ENCODE assay signal across 14 cellular contexts in the genomic region with DNA sequence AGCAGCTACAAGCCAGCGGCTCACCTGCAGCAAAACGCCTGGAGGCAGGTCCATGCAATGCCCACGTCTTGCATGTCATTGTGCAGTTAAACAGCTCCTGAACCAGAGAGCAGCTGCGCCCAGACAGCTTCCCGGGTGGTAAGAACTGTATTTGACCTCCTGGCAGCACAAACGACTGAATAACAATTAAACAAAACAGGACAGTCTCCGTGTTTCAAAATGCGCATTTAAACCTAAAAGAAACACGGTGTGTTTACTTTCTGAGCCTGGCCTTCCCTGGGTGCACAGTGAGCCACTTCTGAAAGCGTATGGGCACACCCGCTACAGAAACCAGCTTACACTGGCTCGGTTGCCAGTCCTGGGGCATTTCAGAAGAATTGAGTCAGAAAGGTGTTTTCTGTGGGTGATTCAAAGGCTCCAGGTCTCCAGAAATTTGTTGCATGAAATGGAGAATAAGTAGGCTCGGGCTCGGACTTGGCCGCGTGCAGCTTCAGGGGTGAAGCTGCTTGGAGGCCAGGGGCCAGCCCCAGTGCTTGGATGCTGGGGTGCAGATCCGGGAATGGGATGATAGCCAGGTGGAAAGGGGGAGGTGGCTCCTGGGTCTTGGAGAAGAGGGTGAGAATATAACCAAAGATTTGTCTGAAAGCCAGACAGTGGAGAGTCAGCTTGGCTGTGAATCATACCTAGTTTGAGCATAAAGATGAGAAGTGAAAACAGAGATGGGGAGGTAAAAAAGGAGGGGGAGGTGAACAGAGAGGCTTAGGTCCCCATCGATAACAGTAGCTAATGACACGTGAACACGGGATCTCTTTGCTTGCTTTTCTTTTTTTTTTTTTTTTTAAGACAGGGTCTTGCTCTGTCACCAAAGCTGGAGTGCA. TPM values are rescaled to one million over a fixed set of nuclear protein-coding genes. Genes with fewer than 3 reads are reported as not detected.
DNase-seq lines count a peak whose midpoint lies in the region; ATAC-seq and TF ChIP-seq lines count a peak whose summit lies in the region.
"Had no signal": no experiment of that assay in that cellular context is flagged by ENCODE, and none has a peak within 500 bp of the region (broad histone marks: within the 10 kb centered on the region; RNA-seq: fewer than 3 reads in every experiment).

No MANE protein-coding gene starts in this region.

- H3K4me1 Mint-ChIP-seq in CD4-positive, alpha-beta memory T cell = peaks cover 0 to 4% (median under 1%) of the 10 kb centered on the region in 4 donors

- no peak for TF ChIP-seq CTCF in left lung (IDR thresholded peaks at IDR 0.05)

- no peak overlapping the region for H3K27ac Mint-ChIP-seq in CD4-positive, alpha-beta memory T cell
- H3K27ac Mint-ChIP-seq: T-helper 1 cell treated with Interleukin-12 subunit alpha and Interleukin-12 subunit beta and Interleukin-4 antibody, amounts not matched to agents 30 μg/mL and 1 μg/mL, for 36 hours had no signal

- CTCF ChIA-PET in CD4-positive, alpha-beta memory T cell (lab: Charles Lee; ENCODE audit: partially characterized antibody) = no interaction called here

- POLR2A ChIA-PET in CD4-positive, alpha-beta memory T cell (lab: Charles Lee; ENCODE audit: partially characterized antibody) = no interaction called here

- H3K9me3 ChIP-seq in left lung = no peaks in the 10 kb centered on the region
- H3K9me3 ChIP-seq in CD4-positive, alpha-beta memory T cell (ENCODE audit: control insufficient read depth in 1 of 2, low read length in 2 of 2) = no peaks in the 10 kb centered on the region
- H3K9me3 ChIP-seq: BE2C, psoas muscle had no signal

- intact Hi-C loops in left lung (cut with DNase I) = no loop called here
- intact Hi-C loops in CD4-positive, alpha-beta memory T cell (cut with micrococcal nuclease) = no loop called here

- no peak for ATAC-seq in left lung

- DNase-seq in DMS53 (lab: John Stamatoyannopoulos, UW) (peak; percentile 74), NCI-H1417 (lab: John Stamatoyannopoulos, UW) (peak in 2 of 3 experiments; percentile 86 to 97), RPMI8226 (peak; percentile 31), islet precursor cell (peak; percentile 81), left lung (no peak), NOMO-1 (lab: John Stamatoyannopoulos, UW; ENCODE audit: unreplicated experiment in 2 of 2) (no peak), NCI-H524 (lab: John Stamatoyannopoulos, UW) (no peak)
- no peak for DNase-seq in CD4-positive, alpha-beta memory T cell
- DNase-seq: BE2C; effector CD8-positive, alpha-beta T cell; NCI-H1694 treated with DMSO at 0.1 percent for 48 hours; stimulated activated CD4-positive, alpha-beta T cell treated with anti-CD3 and anti-CD28 coated beads, Interleukin-1b, Interleukin-23, amount 100 ng/mL, for 48 hours had no signal

- peaks cover 1 to 6% of the 10 kb centered on the region in 2 donors for H3K27me3 Mint-ChIP-seq in CD4-positive, alpha-beta memory T cell

- peaks cover 0 to 9% (median 2%) of the 10 kb centered on the region in 8 donors for H3K9me3 Mint-ChIP-seq in CD4-positive, alpha-beta memory T cell

- H3K36me3 ChIP-seq in left lung = no peaks in the 10 kb centered on the region
- no peaks in the 10 kb centered on the region for H3K36me3 ChIP-seq in CD4-positive, alpha-beta memory T cell (ENCODE audit: insufficient read depth, low read length)
- H3K36me3 ChIP-seq: BE2C had no signal

- no peak overlapping the region for H3K4me3 Mint-ChIP-seq in CD4-positive, alpha-beta memory T cell
- H3K4me3 Mint-ChIP-seq: T-helper 1 cell treated with Interleukin-12 subunit alpha and Interleukin-12 subunit beta and Interleukin-4 antibody, amounts not matched to agents 30 μg/mL and 1 μg/mL, for 36 hours had no signal

- H3K27me3 ChIP-seq in left lung = peaks cover 0 to 31% of the 10 kb centered on the region in 2 donors
- H3K27me3 ChIP-seq in CD4-positive, alpha-beta memory T cell (ENCODE audit: insufficient read depth, low read length) = no peaks in the 10 kb centered on the region

- H3K36me3 Mint-ChIP-seq in CD4-positive, alpha-beta memory T cell = no peaks in the 10 kb centered on the region

- no peaks in the 10 kb centered on the region for H3K4me1 ChIP-seq in left lung
- no peaks in the 10 kb centered on the region for H3K4me1 ChIP-seq in CD4-positive, alpha-beta memory T cell (ENCODE audit: insufficient read depth, low read length)
- H3K4me1 ChIP-seq: BE2C, psoas muscle had no signal

- no peak overlapping the region for H3K27ac ChIP-seq in left lung
- H3K27ac ChIP-seq in CD4-positive, alpha-beta memory T cell (ENCODE audit: low read depth, low read length) = no peak overlapping the region
- H3K27ac ChIP-seq: psoas muscle had no signal

- H3K4me3 ChIP-seq in left lung = no peak overlapping the region
- H3K4me3 ChIP-seq in CD4-positive, alpha-beta memory T cell (ENCODE audit: low read length in 2 of 2) = no peak overlapping the region
- H3K4me3 ChIP-seq: psoas muscle had no signal

RNA-seq across cellular contexts. Expression of a gene that starts 24.9 kb away (rescaled TPM):
- total RNA-seq in left lung = under 1 TPM; 0.82 to 0.92 TPM
- total RNA-seq in CD4-positive, alpha-beta memory T cell = not detected
- polyA plus RNA-seq in CD4-positive, alpha-beta memory T cell = not detected

Comparison
In these comparisons a context has a peak if more than half of its experiments do, and no peak if none do; other contexts are left out.
1. DNase-seq: peak in DMS53 (single experiment), NCI-H1417 (2 of 3), RPMI8226 (single experiment) and islet precursor cell (single experiment); none in left lung (0 of 2), NOMO-1 (0 of 2), NCI-H524 (0 of 2) and CD4-positive, alpha-beta memory T cell (0 of 5).